In genomic region chr2:199410130-199410529, GRCh38 we compare ENCODE assay signal across 23 cellular contexts. TPM values are rescaled to one million over a fixed set of nuclear protein-coding genes. Genes with fewer than 3 reads are reported as not detected.
DNase-seq lines count a peak whose midpoint lies in the region; ATAC-seq and TF ChIP-seq lines count a peak whose summit lies in the region.
"Had no signal": no experiment of that assay in that cellular context is flagged by ENCODE, and none has a peak within 500 bp of the region (broad histone marks: within the 10 kb centered on the region; RNA-seq: fewer than 3 reads in every experiment).

No MANE protein-coding gene starts in this region.

- H2AK5ac ChIP-seq in mesenchymal stem cell (ENCODE audit: low read length, severe bottlenecking) = no peak overlapping the region

- no peak overlapping the region for H2BK5ac ChIP-seq in mesenchymal stem cell (ENCODE audit: low read depth, low read length, poor library complexity, severe bottlenecking)

- H3K4me3 ChIP-seq in HUES48 (ENCODE audit: low read depth, low read length) (no peak overlapping the region; the same call in 1 of the 2 replicates), astrocyte of the cerebellum (ENCODE audit: low read depth, low read length) (no peak overlapping the region), mesenchymal stem cell (ENCODE audit: insufficient read depth in 1 of 2, low read depth in 1 of 2, low read length in 2 of 2) (no peak overlapping the region), uterus (no peak overlapping the region)
- H3K4me3 ChIP-seq: lung, PC-9, SK-N-MC, upper lobe of right lung had no signal

- no peak overlapping the region for H3K27ac Mint-ChIP-seq in activated T-cell treated with anti-CD3 and anti-CD28 coated beads, Interleukin-2, amount 50 U/mL, for 72 hours
- H3K27ac Mint-ChIP-seq in chondrocyte (ENCODE audit: unreplicated experiment) = no peak overlapping the region
- H3K27ac Mint-ChIP-seq: CD8-positive, alpha-beta memory T cell; dendritic cell treated with granulocyte-macrophage colony-stimulating factor and Interleukin-4, amounts not matched to agents 40 ng/mL and 50 ng/mL, for 4 days; naive thymus-derived CD4-positive, alpha-beta T cell had no signal

- H2AFZ ChIP-seq in mesenchymal stem cell (ENCODE audit: low read depth, low read length) = no peak overlapping the region
- H2AFZ ChIP-seq: PC-9 had no signal

- no peak overlapping the region for H3K4me2 ChIP-seq in mesenchymal stem cell (ENCODE audit: low read length, poor library complexity, severe bottlenecking)
- H3K4me2 ChIP-seq: PC-9 had no signal

- H3K36me3 Mint-ChIP-seq in activated T-cell treated with anti-CD3 and anti-CD28 coated beads, Interleukin-2, amount 50 U/mL, for 72 hours (ENCODE audit: insufficient read depth in 2 of 2) = no peaks in the 10 kb centered on the region
- peaks cover 6% of the 10 kb centered on the region for H3K36me3 Mint-ChIP-seq in chondrocyte (ENCODE audit: low read depth)
- H3K36me3 Mint-ChIP-seq: CD8-positive, alpha-beta memory T cell; naive thymus-derived CD4-positive, alpha-beta T cell had no signal

- no peak overlapping the region for H3K23ac ChIP-seq in mesenchymal stem cell (ENCODE audit: low read length in 2 of 2)

- no peak overlapping the region for H2BK15ac ChIP-seq in mesenchymal stem cell (ENCODE audit: low read depth, poor library complexity, severe bottlenecking)

- 32% methylated on average over 1 of the region's 4 CpGs for WGBS in mesenchymal stem cell

- in situ Hi-C loops in astrocyte of the cerebellum (cut with HindIII; ENCODE audit: low sequenced_read_pairs) = no loop called here

- DNase-seq in AG20443 (ENCODE audit: low spot score) (peak; percentile 46), astrocyte of the cerebellum (ENCODE audit: low read depth) (peak; percentile 8), mesenchymal stem cell (no peak), uterus (no peak), chondrocyte (ENCODE audit: low spot score) (no peak), T1000 (lab: John Stamatoyannopoulos, UW) (no peak)
- no peak for DNase-seq in activated T-cell treated with anti-CD3 and anti-CD28 coated beads, Interleukin-2, amount 50 U/mL, for 72 hours
- DNase-seq: ACHN; activated CD4-positive, alpha-beta T cell treated with anti-CD3 and anti-CD28 coated beads, Interleukin-2, amount 50 U/mL, for 1 hour; activated naive CD4-positive, alpha-beta T cell treated with Interleukin-2 at 50 U/mL for 16 hours; aorta; CD8-positive, alpha-beta memory T cell; DMS79 treated with DMSO at 0.1 percent for 48 hours; glutamatergic neuron; KBM-7; naive thymus-derived CD4-positive, alpha-beta T cell; PC-9; stimulated activated CD4-positive, alpha-beta T cell treated with anti-CD3 and anti-CD28 coated beads, Interleukin-4, amount 100 ng/mL, for 1 hour; upper lobe of right lung had no signal

- TF ChIP-seq POLR2A in uterus (IDR thresholded peaks at IDR 0.05) = no peak

- H4K91ac ChIP-seq in mesenchymal stem cell (ENCODE audit: low read length) = no peak overlapping the region

- H3K79me1 ChIP-seq in mesenchymal stem cell (replicated peaks; ENCODE audit: low read length, poor library complexity, severe bottlenecking) = no peaks in the 10 kb centered on the region

- ATAC-seq in activated T-cell treated with anti-CD3 and anti-CD28 coated beads, Interleukin-2, amount 50 U/mL, for 72 hours (replicated peaks in 1 of 2) = no peak
- ATAC-seq: naive thymus-derived CD4-positive, alpha-beta T cell; upper lobe of right lung had no signal

- peaks cover 32% of the 10 kb centered on the region for H3K4me1 ChIP-seq in HUES48 (ENCODE audit: control insufficient read depth, insufficient read depth, low read length)
- H3K4me1 ChIP-seq in mesenchymal stem cell (ENCODE audit: control insufficient read depth, insufficient read depth, low read depth, low read length) = peaks cover 2% of the 10 kb centered on the region
- no peaks in the 10 kb centered on the region for H3K4me1 ChIP-seq in uterus
- H3K4me1 ChIP-seq: upper lobe of right lung had no signal

- H3K27me3 Mint-ChIP-seq in activated T-cell treated with anti-CD3 and anti-CD28 coated beads, Interleukin-2, amount 50 U/mL, for 72 hours (ENCODE audit: low read depth) = no peaks in the 10 kb centered on the region
- H3K27me3 Mint-ChIP-seq in chondrocyte (ENCODE audit: low read depth) = no peaks in the 10 kb centered on the region

- H3K9ac ChIP-seq in HUES48 (ENCODE audit: low read depth, low read length) = no peak overlapping the region
- H3K9ac ChIP-seq in mesenchymal stem cell (ENCODE audit: low read length) = peak overlapping the region; percentile 31

- H3K27me3 ChIP-seq in HUES48 (ENCODE audit: control insufficient read depth, insufficient read depth, low read length) (no peaks in the 10 kb centered on the region), mesenchymal stem cell (ENCODE audit: control insufficient read depth in 1 of 2, insufficient read depth in 1 of 2, low read length in 2 of 2) (no peaks in the 10 kb centered on the region), uterus (no peaks in the 10 kb centered on the region)
- H3K27me3 ChIP-seq: upper lobe of right lung had no signal

- no peaks in the 10 kb centered on the region for H3K4me1 Mint-ChIP-seq in activated T-cell treated with anti-CD3 and anti-CD28 coated beads, Interleukin-2, amount 50 U/mL, for 72 hours (ENCODE audit: low read depth)
- peaks cover 12% of the 10 kb centered on the region for H3K4me1 Mint-ChIP-seq in chondrocyte (ENCODE audit: low read depth)
- H3K4me1 Mint-ChIP-seq: CD8-positive, alpha-beta memory T cell; naive thymus-derived CD4-positive, alpha-beta T cell had no signal

- no peak overlapping the region for H4K8ac ChIP-seq in mesenchymal stem cell (ENCODE audit: low read length)

- no peak overlapping the region for H3K18ac ChIP-seq in mesenchymal stem cell (ENCODE audit: low read depth in 1 of 2, low read length in 2 of 2)

- H3K27ac ChIP-seq in HUES48 (ENCODE audit: low read depth, low read length) (peak overlapping the region; percentile 80), mesenchymal stem cell (ENCODE audit: low read length, poor library complexity, severe bottlenecking) (no peak overlapping the region), uterus (no peak overlapping the region)
- H3K27ac ChIP-seq: PC-9, SK-N-MC, upper lobe of right lung had no signal

- H3K9me3 ChIP-seq in HUES48 (ENCODE audit: control insufficient read depth, insufficient read depth, low read length) = no peaks in the 10 kb centered on the region
- no peaks in the 10 kb centered on the region for H3K9me3 ChIP-seq in mesenchymal stem cell (ENCODE audit: control insufficient read depth, low read length)
- no peaks in the 10 kb centered on the region for H3K9me3 ChIP-seq in uterus
- H3K9me3 ChIP-seq: upper lobe of right lung had no signal

- no peak overlapping the region for H3K14ac ChIP-seq in mesenchymal stem cell (ENCODE audit: low read length in 2 of 2)

- no peak overlapping the region for H2BK12ac ChIP-seq in mesenchymal stem cell (ENCODE audit: low read length in 2 of 2)

- no peaks in the 10 kb centered on the region for H3K9me3 Mint-ChIP-seq in activated T-cell treated with anti-CD3 and anti-CD28 coated beads, Interleukin-2, amount 50 U/mL, for 72 hours
- no peaks in the 10 kb centered on the region for H3K9me3 Mint-ChIP-seq in chondrocyte (ENCODE audit: low read depth)
- H3K9me3 Mint-ChIP-seq: CD8-positive, alpha-beta memory T cell; dendritic cell treated with granulocyte-macrophage colony-stimulating factor and Interleukin-4, amounts not matched to agents 40 ng/mL and 50 ng/mL, for 4 days had no signal

- TF ChIP-seq CTCF in astrocyte of the cerebellum (IDR thresholded peaks at IDR 0.05; ENCODE audit: low read depth, low read length, missing control alignments) = no peak
- no peak for TF ChIP-seq CTCF in uterus (IDR thresholded peaks at IDR 0.05)
- no peak for TF ChIP-seq CTCF in chondrocyte (IDR thresholded peaks at IDR 0.05)

- no peak overlapping the region for H3K4me3 Mint-ChIP-seq in activated T-cell treated with anti-CD3 and anti-CD28 coated beads, Interleukin-2, amount 50 U/mL, for 72 hours
- H3K4me3 Mint-ChIP-seq in chondrocyte (ENCODE audit: unreplicated experiment) = no peak overlapping the region
- H3K4me3 Mint-ChIP-seq: CD8-positive, alpha-beta memory T cell; dendritic cell treated with granulocyte-macrophage colony-stimulating factor and Interleukin-4, amounts not matched to agents 40 ng/mL and 50 ng/mL, for 4 days; naive thymus-derived CD4-positive, alpha-beta T cell had no signal

- no peaks in the 10 kb centered on the region for H3K36me3 ChIP-seq in HUES48 (ENCODE audit: control insufficient read depth, insufficient read depth, low read length)
- H3K36me3 ChIP-seq in mesenchymal stem cell (ENCODE audit: control insufficient read depth in 1 of 2, insufficient read depth in 2 of 2, low read depth in 1 of 2, low read length in 2 of 2) = peaks cover 0 to 31% of the 10 kb centered on the region in 2 experiments
- H3K36me3 ChIP-seq in uterus = no peaks in the 10 kb centered on the region
- H3K36me3 ChIP-seq: upper lobe of right lung had no signal

- intact Hi-C loops in uterus (cut with DNase I; ENCODE audit: low total_unique reads) = no loop called here

- no peak overlapping the region for H3K4ac ChIP-seq in mesenchymal stem cell (ENCODE audit: low read depth in 1 of 2, low read length in 2 of 2)

- no peak overlapping the region for H2BK120ac ChIP-seq in mesenchymal stem cell (ENCODE audit: low read depth, low read length)

RNA-seq across cellular contexts. Expression of gene SATB2, which starts 47.6 kb away (rescaled TPM):
- 2.6 TPM for polyA plus RNA-seq in mesenchymal stem cell (2013, experiment 1 of 2)
- polyA plus RNA-seq in mesenchymal stem cell (2013, experiment 2 of 2) = 2.3 TPM
- 1 to 10 TPM; 1.0 to 8.8 (median 5.0) TPM for total RNA-seq in uterus
- total RNA-seq in activated T-cell treated with anti-CD3 and anti-CD28 coated beads, Interleukin-2, amount 50 U/mL, for 72 hours = under 1 TPM; 0.65 to 0.82 TPM
- total RNA-seq in chondrocyte = 10.5 to 12.0 TPM (median 11.6 TPM) in 3 replicates
- polyA plus RNA-seq: CD8-positive, alpha-beta memory T cell; naive thymus-derived CD4-positive, alpha-beta T cell had no signal

Comparison
In these comparisons a context has a peak if more than half of its experiments do, and no peak if none do; other contexts are left out.
1. DNase-seq: peak in AG20443 (single experiment) and astrocyte of the cerebellum (single experiment); none in mesenchymal stem cell (single experiment), uterus (0 of 2), activated T-cell treated with anti-CD3 and anti-CD28 coated beads, Interleukin-2, amount 50 U/mL, for 72 hours (0 of 2), chondrocyte (single experiment) and T1000 (single experiment).